ENCODE assay signal across 1 cellular context in the genomic region with DNA sequence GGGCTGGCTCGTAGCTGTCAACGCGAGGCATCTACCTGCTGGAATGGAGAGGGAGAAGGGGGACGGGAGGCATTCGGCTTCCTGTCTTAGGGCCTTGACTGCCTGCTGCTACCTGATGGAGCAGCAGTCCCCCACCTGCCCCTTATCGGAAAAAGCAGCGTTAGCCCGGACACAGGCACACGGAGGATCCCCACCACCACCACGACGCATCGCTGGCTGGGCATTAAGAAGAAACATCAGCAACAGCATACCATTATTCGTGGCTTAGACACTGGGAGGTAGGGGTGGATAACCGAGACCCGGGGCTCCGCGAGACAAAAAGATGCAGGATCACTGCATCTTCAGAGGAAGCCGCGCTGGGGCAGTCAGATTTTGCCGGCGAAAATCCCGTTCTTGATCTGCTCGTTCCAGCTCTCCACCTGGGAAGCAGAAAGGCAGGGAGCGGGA.
A peak's percentile ranks its signal among the peaks of the same experiment; 100 is the strongest.
TF ChIP-seq lines count a peak whose summit lies in the region.

No MANE protein-coding gene starts in this region.

TF ChIP-seq in H1, 55 proteins besides CTCF, POLR2A, EP300 and RAD21:
- TF ChIP-seq POLR2AphosphoS5 (IDR thresholded peaks at IDR 0.05; ENCODE audit: low read depth, low read length) (0 out of 2 replicates have a peak, but pooled peaks have one; percentile 26), FOSL1 (IDR thresholded peaks at IDR 0.05; ENCODE audit: insufficient read depth, low read depth, low read length) (no peak)
